ENCODE assay signal across 27 cellular contexts in genomic region chr17:63033142-63033541, GRCh38.
"Had no signal": no experiment of that assay in that cellular context is flagged by ENCODE, and none has a peak within 500 bp of the region (broad histone marks: within the 10 kb centered on the region; RNA-seq: fewer than 3 reads in every experiment).

No MANE protein-coding gene starts in this region.

- DNase-seq: colonic mucosa; effector CD8-positive, alpha-beta T cell; foreskin keratinocyte; heart left ventricle; kidney; left lung; naive thymus-derived CD8-positive, alpha-beta T cell; nephron progenitor cell; occipital lobe; ovary; posterior cingulate gyrus; psoas muscle; right cardiac atrium; sigmoid colon; stimulated activated CD4-positive, alpha-beta T cell treated with anti-CD3 and anti-CD28 coated beads, Interleukin-2, amount 100 ng/mL, for 24 hours; stimulated activated CD4-positive, alpha-beta T cell treated with anti-CD3 and anti-CD28 coated beads, Interleukin-4, amount 100 ng/mL, for 24 hours; stimulated activated naive CD4-positive, alpha-beta T cell treated with Interleukin-2 at 50 U/mL for 16 hours; stomach; thyroid gland; trophoblast cell had no signal

- H3K36me3 ChIP-seq: colonic mucosa, esophagus muscularis mucosa, gastroesophageal sphincter, heart left ventricle, left lung, ovary, sigmoid colon, stomach, thyroid gland, vagina had no signal

- H3K4me1 Mint-ChIP-seq: nephron progenitor cell had no signal

- H3K27me3 ChIP-seq: colonic mucosa, esophagus muscularis mucosa, foreskin keratinocyte, gastroesophageal sphincter, heart left ventricle, hepatocyte, left lung, ovary, sigmoid colon, stomach, thyroid gland, vagina had no signal

- H3K27ac ChIP-seq: colonic mucosa, esophagus muscularis mucosa, foreskin keratinocyte, gastroesophageal sphincter, heart left ventricle, hepatocyte, left lung, ovary, psoas muscle, sigmoid colon, stomach, thyroid gland, vagina had no signal

- H3K9me3 Mint-ChIP-seq: dendritic cell treated with granulocyte-macrophage colony-stimulating factor and Interleukin-4, amounts not matched to agents 40 ng/mL and 50 ng/mL, for 4 days had no signal

- H3K27ac Mint-ChIP-seq: dendritic cell treated with granulocyte-macrophage colony-stimulating factor and Interleukin-4, amounts not matched to agents 40 ng/mL and 50 ng/mL, for 4 days; nephron progenitor cell; stimulated activated effector memory CD8-positive, alpha-beta T cell treated with anti-CD3 and anti-CD28 coated beads, Interleukin-12 subunit alpha, Interleukin-12 subunit beta, amount 100 ng/mL, for 72 hours had no signal

- H3K27me3 Mint-ChIP-seq: dendritic cell treated with granulocyte-macrophage colony-stimulating factor and Interleukin-4, amounts not matched to agents 40 ng/mL and 50 ng/mL, for 4 days; naive thymus-derived CD8-positive, alpha-beta T cell had no signal

- H3K9me3 ChIP-seq: colonic mucosa, esophagus muscularis mucosa, gastroesophageal sphincter, left lung, ovary, psoas muscle, sigmoid colon, stomach, thyroid gland, vagina had no signal

- H3K4me3 ChIP-seq: colonic mucosa, esophagus muscularis mucosa, gastroesophageal sphincter, heart left ventricle, hepatocyte, left lung, ovary, psoas muscle, sigmoid colon, stomach, thyroid gland, vagina had no signal

- ATAC-seq: foreskin keratinocyte; gastroesophageal sphincter; heart left ventricle; left lung; naive thymus-derived CD8-positive, alpha-beta T cell; psoas muscle; right cardiac atrium; stimulated activated effector memory CD8-positive, alpha-beta T cell treated with anti-CD3 and anti-CD28 coated beads, Interleukin-12 subunit alpha, Interleukin-12 subunit beta, amount 100 ng/mL, for 72 hours had no signal

- H2AFZ ChIP-seq: hepatocyte had no signal

- H3K36me3 Mint-ChIP-seq: stimulated activated effector memory CD8-positive, alpha-beta T cell treated with anti-CD3 and anti-CD28 coated beads, Interleukin-12 subunit alpha, Interleukin-12 subunit beta, amount 100 ng/mL, for 72 hours had no signal

- FAIRE-seq: endothelial cell of umbilical vein, kidney had no signal

- H3K4me1 ChIP-seq: colonic mucosa, esophagus muscularis mucosa, gastroesophageal sphincter, heart left ventricle, left lung, psoas muscle, sigmoid colon, stomach, thyroid gland, vagina had no signal

- H3K4me2 ChIP-seq: hepatocyte had no signal

- H3K4me3 Mint-ChIP-seq: dendritic cell treated with granulocyte-macrophage colony-stimulating factor and Interleukin-4, amounts not matched to agents 40 ng/mL and 50 ng/mL, for 4 days; naive thymus-derived CD8-positive, alpha-beta T cell; nephron progenitor cell; stimulated activated effector memory CD8-positive, alpha-beta T cell treated with anti-CD3 and anti-CD28 coated beads, Interleukin-12 subunit alpha, Interleukin-12 subunit beta, amount 100 ng/mL, for 72 hours had no signal
